In the genomic region with DNA sequence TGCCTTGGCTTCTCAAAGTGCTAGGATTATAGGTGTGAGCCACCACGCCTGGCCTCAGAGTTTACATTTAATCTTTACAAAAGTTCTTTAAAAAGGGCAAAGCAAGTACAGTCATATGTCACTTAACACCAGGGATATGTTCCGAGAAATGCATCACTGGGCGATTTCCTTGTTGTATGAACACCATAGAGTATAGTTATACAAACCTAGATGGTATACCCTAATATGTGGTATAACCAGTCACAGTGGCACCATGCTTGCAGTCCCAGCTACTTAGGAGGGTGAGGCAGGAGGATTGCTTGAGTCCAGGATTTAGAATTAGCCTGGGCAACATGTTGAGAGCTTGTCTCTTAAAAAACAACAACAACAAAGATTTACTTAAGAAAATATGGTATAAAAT, we compare ENCODE assay signal across 22 cellular contexts.
"Had no signal": no experiment of that assay in that cellular context is flagged by ENCODE, and none has a peak within 500 bp of the region (broad histone marks: within the 10 kb centered on the region; RNA-seq: fewer than 3 reads in every experiment).

No MANE protein-coding gene starts in this region.

- H3K27ac Mint-ChIP-seq: endodermal cell; stimulated activated memory B cell treated with anti-CD40 and anti-IgM and Interleukin-4, amounts not matched to agents 10 μg/mL and 1 μg/mL and 100 μg/mL, for 72 hours had no signal

- H3K27me3 Mint-ChIP-seq: naive B cell; stimulated activated memory B cell treated with anti-CD40 and anti-IgM and Interleukin-4, amounts not matched to agents 10 μg/mL and 1 μg/mL and 100 μg/mL, for 72 hours had no signal

- H3K27me3 ChIP-seq: colonic mucosa, heart left ventricle, neutrophil, right lobe of liver, stomach had no signal

- DNase-seq: colonic mucosa; dermis blood vessel endothelial cell; effector CD4-positive, alpha-beta T cell; endodermal cell; erythroblast; foreskin fibroblast; heart left ventricle; hippocampal formation; left colon; left ventricle myocardium superior; mesendoderm; naive B cell; psoas muscle; retina; right lobe of liver; stimulated activated CD4-positive, alpha-beta T cell treated with anti-CD3 and anti-CD28 coated beads, Interleukin-4, amount 100 ng/mL, for 1 hour; stimulated activated CD8-positive, alpha-beta memory T cell treated with anti-CD3 and anti-CD28 coated beads, Interleukin-4, amount 100 ng/mL, for 48 hours; stomach; substantia nigra; trophoblast cell had no signal

- H3K27ac ChIP-seq: colonic mucosa, heart left ventricle, neutrophil, psoas muscle, right lobe of liver, stomach had no signal

- H3K9me3 Mint-ChIP-seq: endodermal cell; naive B cell; stimulated activated memory B cell treated with anti-CD40 and anti-IgM and Interleukin-4, amounts not matched to agents 10 μg/mL and 1 μg/mL and 100 μg/mL, for 72 hours had no signal

- ATAC-seq: heart left ventricle; left colon; left ventricle myocardium superior; psoas muscle; right lobe of liver; stimulated activated memory B cell treated with anti-CD40 and anti-IgM and Interleukin-4, amounts not matched to agents 10 μg/mL and 1 μg/mL and 100 μg/mL, for 72 hours had no signal

- H3K4me3 Mint-ChIP-seq: endodermal cell; naive B cell; stimulated activated memory B cell treated with anti-CD40 and anti-IgM and Interleukin-4, amounts not matched to agents 10 μg/mL and 1 μg/mL and 100 μg/mL, for 72 hours had no signal

- H3K36me3 ChIP-seq: colonic mucosa had no signal

- H3K9me3 ChIP-seq: colonic mucosa, heart left ventricle, neutrophil, psoas muscle, right lobe of liver, stomach had no signal

- H3K4me1 Mint-ChIP-seq: endodermal cell had no signal

- H3K4me3 ChIP-seq: colonic mucosa, heart left ventricle, psoas muscle, right lobe of liver, stomach had no signal

- H3K4me1 ChIP-seq: colonic mucosa had no signal
